In genomic region chr5:138963763-138964371, GRCh38 we compare ENCODE assay signal across 19 cellular contexts.
DNase-seq lines count a peak whose midpoint lies in the region; ATAC-seq, FAIRE-seq and TF ChIP-seq lines count a peak whose summit lies in the region.
"Had no signal": no experiment of that assay in that cellular context is flagged by ENCODE, and none has a peak within 500 bp of the region (broad histone marks: within the 10 kb centered on the region; RNA-seq: fewer than 3 reads in every experiment).

No MANE protein-coding gene starts in this region.

- in situ Hi-C loops in HAP-1 (cut with MboI; ENCODE audit: low sequenced_read_pairs), result no loop called here

- H3K27ac ChIP-seq in astrocyte (ENCODE audit: low read depth, low read length), result no peak overlapping the region
- H3K27ac ChIP-seq: ovary had no signal

- peaks cover 29% of the 10 kb centered on the region for H3K4me1 ChIP-seq in HAP-1
- peaks cover 4% of the 10 kb centered on the region for H3K4me1 ChIP-seq in astrocyte (ENCODE audit: insufficient read depth, low read length)

- H3K4me3 Mint-ChIP-seq in astrocyte (ENCODE audit: unreplicated experiment) (no peak overlapping the region), progenitor cell of endocrine pancreas (ENCODE audit: low read depth) (peak overlapping the region; percentile 23)
- H3K4me3 Mint-ChIP-seq in activated CD8-positive, alpha-beta T cell treated with anti-CD3 and anti-CD28 coated beads, Interleukin-2, amount 10 ng/mL, durations not matched to agents 7 days and 5 days, result no peak overlapping the region
- H3K4me3 Mint-ChIP-seq: activated CD4-positive, alpha-beta T cell treated with anti-CD3 and anti-CD28 coated beads, Interleukin-2, amount 10 ng/mL, durations not matched to agents 24 days and 14 days; activated T-cell treated with anti-CD3 and anti-CD28 coated beads, Interleukin-2, amount 50 U/mL, for 24 hours had no signal

- peaks cover 5% of the 10 kb centered on the region for H4K20me1 ChIP-seq in astrocyte (ENCODE audit: insufficient read depth, low read length)

- no peaks in the 10 kb centered on the region for H3K9me3 Mint-ChIP-seq in astrocyte (ENCODE audit: unreplicated experiment)
- no peaks in the 10 kb centered on the region for H3K9me3 Mint-ChIP-seq in progenitor cell of endocrine pancreas (ENCODE audit: low read depth)
- H3K9me3 Mint-ChIP-seq in activated CD8-positive, alpha-beta T cell treated with anti-CD3 and anti-CD28 coated beads, Interleukin-2, amount 10 ng/mL, durations not matched to agents 7 days and 5 days (ENCODE audit: insufficient read depth), result no peaks in the 10 kb centered on the region
- H3K9me3 Mint-ChIP-seq: activated CD4-positive, alpha-beta T cell treated with anti-CD3 and anti-CD28 coated beads, Interleukin-2, amount 10 ng/mL, durations not matched to agents 24 days and 14 days; activated T-cell treated with anti-CD3 and anti-CD28 coated beads, Interleukin-2, amount 50 U/mL, for 24 hours had no signal

- no peaks in the 10 kb centered on the region for H3K36me3 ChIP-seq in HAP-1 (replicated peaks)
- no peaks in the 10 kb centered on the region for H3K36me3 ChIP-seq in astrocyte (ENCODE audit: insufficient read depth, low read length)
- H3K36me3 ChIP-seq: ovary had no signal

- CTCF ChIA-PET in activated CD8-positive, alpha-beta T cell treated with anti-CD3 and anti-CD28 coated beads, Interleukin-2, amount 10 ng/mL, durations not matched to agents 7 days and 5 days (lab: Charles Lee), result no interaction called here

- H3K9me3 ChIP-seq in HAP-1 (no peaks in the 10 kb centered on the region), astrocyte (ENCODE audit: insufficient read depth, low read depth, low read length) (no peaks in the 10 kb centered on the region)
- H3K9me3 ChIP-seq: mucosa of descending colon, ovary had no signal

- H3K36me3 Mint-ChIP-seq in astrocyte (ENCODE audit: low read depth, unreplicated experiment) (peaks cover 12% of the 10 kb centered on the region), progenitor cell of endocrine pancreas (ENCODE audit: insufficient read depth) (peaks cover 2% of the 10 kb centered on the region)
- H3K36me3 Mint-ChIP-seq in activated CD8-positive, alpha-beta T cell treated with anti-CD3 and anti-CD28 coated beads, Interleukin-2, amount 10 ng/mL, durations not matched to agents 7 days and 5 days (ENCODE audit: low read depth), result no peaks in the 10 kb centered on the region

- DNase-seq in HAP-1 (ENCODE audit: low spot score in 2 of 2) (peak; percentile 65 to 78), astrocyte (ENCODE audit: low read depth) (no peak), left kidney (ENCODE audit: low read depth, low spot score) (peak; percentile 73), progenitor cell of endocrine pancreas (ENCODE audit: low spot score, unreplicated experiment) (no peak), D721Med (ENCODE audit: insufficient read length, low spot score) (no peak), medulla oblongata (ENCODE audit: extremely low spot score) (no peak), NOMO-1 (lab: John Stamatoyannopoulos, UW; ENCODE audit: unreplicated experiment in 2 of 2) (no peak)
- no peak for DNase-seq in activated CD8-positive, alpha-beta T cell treated with anti-CD3 and anti-CD28 coated beads, Interleukin-2, amount 10 ng/mL, durations not matched to agents 7 days and 5 days
- DNase-seq: activated CD4-positive, alpha-beta T cell treated with anti-CD3 and anti-CD28 coated beads, Interleukin-2, amount 10 ng/mL, durations not matched to agents 24 days and 14 days; activated T-cell treated with anti-CD3 and anti-CD28 coated beads, Interleukin-2, amount 50 U/mL, for 24 hours; AML-193; Kasumi-1; mucosa of descending colon; NCI-H1694; NCI-H510A; SIG-M5; stimulated activated naive CD4-positive, alpha-beta T cell treated with Interleukin-2 at 50 U/mL for 16 hours; T1000 had no signal

- peaks cover 49% of the 10 kb centered on the region for H3K4me1 Mint-ChIP-seq in astrocyte (ENCODE audit: low read depth, unreplicated experiment)
- H3K4me1 Mint-ChIP-seq in progenitor cell of endocrine pancreas (ENCODE audit: low read depth), result peaks cover 52% of the 10 kb centered on the region
- no peaks in the 10 kb centered on the region for H3K4me1 Mint-ChIP-seq in activated CD8-positive, alpha-beta T cell treated with anti-CD3 and anti-CD28 coated beads, Interleukin-2, amount 10 ng/mL, durations not matched to agents 7 days and 5 days (ENCODE audit: low read depth)
- H3K4me1 Mint-ChIP-seq: activated CD4-positive, alpha-beta T cell treated with anti-CD3 and anti-CD28 coated beads, Interleukin-2, amount 10 ng/mL, durations not matched to agents 24 days and 14 days had no signal

- H3K27me3 ChIP-seq in HAP-1 (ENCODE audit: low read depth) (no peaks in the 10 kb centered on the region), astrocyte (ENCODE audit: insufficient read depth, low read length) (no peaks in the 10 kb centered on the region)
- H3K27me3 ChIP-seq: ovary had no signal

- FAIRE-seq in astrocyte (lab: Jason Lieb, UNC) (no peak), D721Med (lab: Jason Lieb, UNC) (no peak)

- no peak for ATAC-seq in activated CD8-positive, alpha-beta T cell treated with anti-CD3 and anti-CD28 coated beads, Interleukin-2, amount 10 ng/mL, durations not matched to agents 7 days and 5 days
- ATAC-seq: mucosa of descending colon had no signal

- TF ChIP-seq CTCF in astrocyte (IDR thresholded peaks at IDR 0.05; ENCODE audit: insufficient read depth, low read depth, low read length) (no peak), progenitor cell of endocrine pancreas (IDR thresholded peaks at IDR 0.05; ENCODE audit: unreplicated experiment) (no peak), D721Med (IDR thresholded peaks at IDR 0.05; ENCODE audit: insufficient read depth, missing control alignments) (no peak)

- peaks cover 2% of the 10 kb centered on the region for H3K79me2 ChIP-seq in astrocyte (ENCODE audit: insufficient read depth, low read length)

- H3K27me3 Mint-ChIP-seq in astrocyte (ENCODE audit: low read depth, unreplicated experiment) (no peaks in the 10 kb centered on the region), progenitor cell of endocrine pancreas (peaks cover 2% of the 10 kb centered on the region)
- no peaks in the 10 kb centered on the region for H3K27me3 Mint-ChIP-seq in activated CD8-positive, alpha-beta T cell treated with anti-CD3 and anti-CD28 coated beads, Interleukin-2, amount 10 ng/mL, durations not matched to agents 7 days and 5 days (ENCODE audit: low read depth)
- H3K27me3 Mint-ChIP-seq: activated CD4-positive, alpha-beta T cell treated with anti-CD3 and anti-CD28 coated beads, Interleukin-2, amount 10 ng/mL, durations not matched to agents 24 days and 14 days; activated T-cell treated with anti-CD3 and anti-CD28 coated beads, Interleukin-2, amount 50 U/mL, for 24 hours had no signal

- POLR2A ChIA-PET in activated CD8-positive, alpha-beta T cell treated with anti-CD3 and anti-CD28 coated beads, Interleukin-2, amount 10 ng/mL, durations not matched to agents 7 days and 5 days (lab: Charles Lee), result no interaction called here

- H3K4me3 ChIP-seq in HAP-1 (no peak overlapping the region), astrocyte (ENCODE audit: insufficient read depth, low read depth, low read length) (no peak overlapping the region)
- H3K4me3 ChIP-seq: mucosa of descending colon, ovary had no signal

- H3K9ac ChIP-seq in astrocyte (ENCODE audit: low read length), result no peak overlapping the region

- H3K4me2 ChIP-seq in astrocyte (ENCODE audit: low read length), result no peak overlapping the region

- peak overlapping the region; percentile 67 for H3K27ac Mint-ChIP-seq in astrocyte (ENCODE audit: unreplicated experiment)
- H3K27ac Mint-ChIP-seq in progenitor cell of endocrine pancreas, result peak overlapping the region; percentile 98
- H3K27ac Mint-ChIP-seq in activated CD8-positive, alpha-beta T cell treated with anti-CD3 and anti-CD28 coated beads, Interleukin-2, amount 10 ng/mL, durations not matched to agents 7 days and 5 days, result no peak overlapping the region
- H3K27ac Mint-ChIP-seq: activated CD4-positive, alpha-beta T cell treated with anti-CD3 and anti-CD28 coated beads, Interleukin-2, amount 10 ng/mL, durations not matched to agents 24 days and 14 days; activated T-cell treated with anti-CD3 and anti-CD28 coated beads, Interleukin-2, amount 50 U/mL, for 24 hours had no signal

- no peak overlapping the region for H2AFZ ChIP-seq in astrocyte (ENCODE audit: low read depth, low read length)

Comparison
In these comparisons a context has a peak if more than half of its experiments do, and no peak if none do; other contexts are left out.
1. DNase-seq: peak in HAP-1 (2 of 2) and left kidney (single experiment); none in astrocyte (single experiment), progenitor cell of endocrine pancreas (single experiment), D721Med (single experiment), activated CD8-positive, alpha-beta T cell treated with anti-CD3 and anti-CD28 coated beads, Interleukin-2, amount 10 ng/mL, durations not matched to agents 7 days and 5 days (single experiment), medulla oblongata (single experiment) and NOMO-1 (0 of 2).